11 cellular contexts compared by ENCODE assay signal in the genomic region with DNA sequence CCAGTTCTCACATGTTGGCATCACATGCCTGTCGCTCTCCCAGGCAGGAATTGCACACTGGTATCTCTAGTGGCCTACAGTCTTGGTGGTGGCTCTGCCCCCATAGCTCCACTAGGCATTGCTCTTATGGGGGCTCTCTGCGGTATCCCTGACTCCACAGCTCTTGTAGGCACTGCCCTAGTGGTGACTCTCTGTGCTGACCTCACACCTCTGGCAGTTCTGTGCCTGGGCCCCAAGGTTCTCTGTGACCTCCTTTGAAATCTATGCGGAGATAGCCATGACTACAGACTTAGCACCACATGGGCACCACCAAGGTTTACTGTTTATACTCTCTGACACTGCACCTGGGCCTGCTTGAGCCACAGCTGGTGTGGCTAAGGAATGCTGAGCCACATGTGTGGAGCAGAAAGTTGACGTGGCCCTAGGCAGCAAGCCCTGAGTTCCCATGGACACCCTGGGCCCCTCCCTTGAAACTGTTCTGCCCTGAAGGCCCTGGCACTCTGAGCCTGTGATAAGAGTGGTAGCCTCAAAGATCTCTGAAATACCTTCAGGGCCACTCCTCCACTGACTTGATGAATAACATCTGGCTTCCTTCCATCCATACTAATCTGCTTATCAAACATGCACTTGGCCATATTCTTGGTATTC. TPM values are rescaled to one million over a fixed set of nuclear protein-coding genes. Genes with fewer than 3 reads are reported as not detected.
DNase-seq lines count a peak whose midpoint lies in the region; ATAC-seq, FAIRE-seq and TF ChIP-seq lines count a peak whose summit lies in the region.
"Had no signal": no experiment of that assay in that cellular context is flagged by ENCODE, and none has a peak within 500 bp of the region (broad histone marks: within the 10 kb centered on the region; RNA-seq: fewer than 3 reads in every experiment).

No MANE protein-coding gene starts in this region.

- H3K27me3 Mint-ChIP-seq in nephron (ENCODE audit: low read depth) (no peaks in the 10 kb centered on the region), neural progenitor cell (ENCODE audit: insufficient read depth, low read depth) (no peaks in the 10 kb centered on the region)
- H3K27me3 Mint-ChIP-seq in CD4-positive, alpha-beta T cell: no peaks in the 10 kb centered on the region

- intact Hi-C loops in CD4-positive, alpha-beta T cell (cut with DNase I, micrococcal nuclease): loop anchor here in 1 of 2 experiments (2.0 kb wide), 1 partner anchor 389 kb away; no protein-coding TSS in a partner anchor

- TF ChIP-seq CTCF in A549 (IDR thresholded peaks at IDR 0.05) (no peak), fibroblast of mammary gland (conservative IDR thresholded peaks at IDR 0.05; ENCODE audit: control insufficient read depth, insufficient read depth, low read depth, low read length) (no peak), nephron (IDR thresholded peaks at IDR 0.05; ENCODE audit: unreplicated experiment in 3 of 3) (no peak), neural progenitor cell (IDR thresholded peaks at IDR 0.05) (no peak)
- no peak for TF ChIP-seq CTCF in CD4-positive, alpha-beta T cell (IDR thresholded peaks at IDR 0.05)

- no peaks in the 10 kb centered on the region for H4K20me1 ChIP-seq in neural progenitor cell (ENCODE audit: low read depth)

- no peak for ATAC-seq in A549
- ATAC-seq in CD4-positive, alpha-beta T cell (ENCODE audit: poor library complexity): no peak
- ATAC-seq in activated CD4-positive, CD25-positive, alpha-beta regulatory T cell treated with anti-CD3 and anti-CD28 coated beads, Interleukin-2, amount 50 U/mL, for 24 hours: no peak

- TF ChIP-seq EP300 in A549 (IDR thresholded peaks at IDR 0.05): no peak

- H3K36me3 ChIP-seq in SJCRH30 (no peaks in the 10 kb centered on the region), neural progenitor cell (no peaks in the 10 kb centered on the region)

- H3K27ac ChIP-seq in A549 (no peak overlapping the region), SJCRH30 (no peak overlapping the region), neural progenitor cell (no peak overlapping the region)
- no peak overlapping the region for H3K27ac ChIP-seq in CD4-positive, alpha-beta T cell (ENCODE audit: low read depth, low read length)

- H3K4me3 ChIP-seq in A549: no peak overlapping the region
- no peak overlapping the region for H3K4me3 ChIP-seq in SJCRH30
- no peak overlapping the region for H3K4me3 ChIP-seq in fibroblast of mammary gland (ENCODE audit: control insufficient read depth, low read depth, low read length)
- H3K4me3 ChIP-seq in neural progenitor cell: no peak overlapping the region

- peak overlapping the region; percentile 17; the same call in 1 of the 3 replicates for H3K4me2 ChIP-seq in A549
- H3K4me2 ChIP-seq in neural progenitor cell: no peak overlapping the region

- WGBS in A549 (ENCODE audit: missing lambda C conversion rate): 81% methylated on average over 3 of the region's 4 CpGs

- no peaks in the 10 kb centered on the region for H3F3A ChIP-seq in neural progenitor cell (ENCODE audit: low read depth)

- CTCF ChIA-PET in A549 (lab: Yijun Ruan, JAX): interaction anchor here (0.6 to 1.4 kb wide), 5 partner anchors 35 to 575 kb away, joined by 3 to 10 read pairs (median 3); no protein-coding TSS in a partner anchor
- CTCF ChIA-PET in CD4-positive, alpha-beta T cell (lab: Charles Lee): no interaction called here

- H3K4me1 ChIP-seq in A549 (peaks cover 10% of the 10 kb centered on the region; the same call in 1 of the 3 replicates), SJCRH30 (no peaks in the 10 kb centered on the region), neural progenitor cell (no peaks in the 10 kb centered on the region)

- no peaks in the 10 kb centered on the region for H3K9me3 ChIP-seq in A549
- no peaks in the 10 kb centered on the region for H3K9me3 ChIP-seq in SJCRH30 (replicated peaks)
- H3K9me3 ChIP-seq in CD4-positive, alpha-beta T cell (ENCODE audit: control insufficient read depth, low read length): no peaks in the 10 kb centered on the region
- H3K9me3 ChIP-seq in neural progenitor cell (ENCODE audit: low read depth): no peaks in the 10 kb centered on the region

- H3K9ac ChIP-seq in neural progenitor cell: no peak overlapping the region

- H2AFZ ChIP-seq in neural progenitor cell (replicated peaks): no peak overlapping the region

- no peak for TF ChIP-seq POLR2A in A549 (IDR thresholded peaks at IDR 0.05; ENCODE audit: low read length)

- H3K4me1 Mint-ChIP-seq in nephron (peaks cover 25% of the 10 kb centered on the region), neural progenitor cell (no peaks in the 10 kb centered on the region)
- no peaks in the 10 kb centered on the region for H3K4me1 Mint-ChIP-seq in CD4-positive, alpha-beta T cell (ENCODE audit: low read depth)

- H3K27ac Mint-ChIP-seq in nephron (peak overlapping the region; percentile 90 to 98 (median 95)), neural progenitor cell (no peak overlapping the region)
- no peak overlapping the region for H3K27ac Mint-ChIP-seq in CD4-positive, alpha-beta T cell

- H3K36me3 Mint-ChIP-seq in nephron (ENCODE audit: low read depth) (no peaks in the 10 kb centered on the region), neural progenitor cell (no peaks in the 10 kb centered on the region)
- no peaks in the 10 kb centered on the region for H3K36me3 Mint-ChIP-seq in CD4-positive, alpha-beta T cell (ENCODE audit: low read depth)

- no peak for FAIRE-seq in A549 (lab: Jason Lieb, UNC)

- no peak for DNase-seq in A549 (ENCODE audit: low read depth in 1 of 2, low spot score in 1 of 2)
- DNase-seq in SJCRH30: peak; percentile 4 to 16
- DNase-seq in fibroblast of mammary gland (ENCODE audit: low read depth): peak; percentile 42
- no peak for DNase-seq in CD4-positive, alpha-beta T cell
- no peak for DNase-seq in neural progenitor cell (ENCODE audit: low spot score)
- DNase-seq in stimulated activated CD8-positive, alpha-beta memory T cell treated with anti-CD3 and anti-CD28 coated beads, Interleukin-4, amount 100 ng/mL, for 48 hours: no peak
- DNase-seq: activated CD4-positive, alpha-beta T cell treated with anti-CD3 and anti-CD28 coated beads for 1 hour; dermis blood vessel endothelial cell; NCI-H510A treated with DMSO at 0.1 percent for 48 hours had no signal

- TF ChIP-seq RAD21 in A549 (conservative IDR thresholded peaks at IDR 0.05 in 1 of 2, IDR thresholded peaks at IDR 0.05 in 1 of 2): no peak

- H3K27me3 ChIP-seq in SJCRH30: no peaks in the 10 kb centered on the region
- no peaks in the 10 kb centered on the region for H3K27me3 ChIP-seq in CD4-positive, alpha-beta T cell (ENCODE audit: control insufficient read depth, insufficient read depth, low read length)
- no peaks in the 10 kb centered on the region for H3K27me3 ChIP-seq in neural progenitor cell

- H3K79me2 ChIP-seq in neural progenitor cell (ENCODE audit: low read depth): no peaks in the 10 kb centered on the region

- POLR2A ChIA-PET in A549 (lab: Yijun Ruan, JAX): no interaction called here
- POLR2A ChIA-PET in CD4-positive, alpha-beta T cell (lab: Charles Lee): no interaction called here

- H3K9me3 Mint-ChIP-seq in nephron (no peaks in the 10 kb centered on the region), neural progenitor cell (no peaks in the 10 kb centered on the region)
- no peaks in the 10 kb centered on the region for H3K9me3 Mint-ChIP-seq in CD4-positive, alpha-beta T cell

- H3K4me3 Mint-ChIP-seq in nephron: no peak overlapping the region
- H3K4me3 Mint-ChIP-seq in CD4-positive, alpha-beta T cell: no peak overlapping the region
- no peak overlapping the region for H3K4me3 Mint-ChIP-seq in neural progenitor cell

TF ChIP-seq in A549, 52 proteins besides CTCF, POLR2A, EP300 and RAD21:
- TF ChIP-seq CEBPB (IDR thresholded peaks at IDR 0.05) (no peak), KDM5A (IDR thresholded peaks at IDR 0.05) (no peak), BHLHE40 (IDR thresholded peaks at IDR 0.05; ENCODE audit: low read depth, low read length) (no peak), EHF (CRISPR knock-in tag; IDR thresholded peaks at IDR 0.05) (no peak), NPAS2 (CRISPR knock-in tag; IDR thresholded peaks at IDR 0.05; ENCODE audit: borderline replicate concordance) (no peak), HEYL (CRISPR knock-in tag; IDR thresholded peaks at IDR 0.05) (no peak), HOXB13 (CRISPR knock-in tag; IDR thresholded peaks at IDR 0.05; ENCODE audit: low read depth) (no peak), HES2 (IDR thresholded peaks at IDR 0.05) (no peak), EHMT2 (IDR thresholded peaks at IDR 0.05; ENCODE audit: low read depth) (no peak), MYC (IDR thresholded peaks at IDR 0.05; ENCODE audit: borderline replicate concordance, low read length) (no peak), FOSL2 (IDR thresholded peaks at IDR 0.05) (no peak), FOSL2 (CRISPR knock-in tag; IDR thresholded peaks at IDR 0.05) (no peak), HOXB5 (CRISPR knock-in tag; IDR thresholded peaks at IDR 0.05) (no peak), TP53 (CRISPR knock-in tag; IDR thresholded peaks at IDR 0.05) (no peak), ZSCAN20 (CRISPR knock-in tag; IDR thresholded peaks at IDR 0.05) (no peak), FOXS1 (CRISPR knock-in tag; IDR thresholded peaks at IDR 0.05) (no peak), ESRRA (IDR thresholded peaks at IDR 0.05; ENCODE audit: borderline replicate concordance, low read length) (no peak)
- TF ChIP-seq, protein P1, sequence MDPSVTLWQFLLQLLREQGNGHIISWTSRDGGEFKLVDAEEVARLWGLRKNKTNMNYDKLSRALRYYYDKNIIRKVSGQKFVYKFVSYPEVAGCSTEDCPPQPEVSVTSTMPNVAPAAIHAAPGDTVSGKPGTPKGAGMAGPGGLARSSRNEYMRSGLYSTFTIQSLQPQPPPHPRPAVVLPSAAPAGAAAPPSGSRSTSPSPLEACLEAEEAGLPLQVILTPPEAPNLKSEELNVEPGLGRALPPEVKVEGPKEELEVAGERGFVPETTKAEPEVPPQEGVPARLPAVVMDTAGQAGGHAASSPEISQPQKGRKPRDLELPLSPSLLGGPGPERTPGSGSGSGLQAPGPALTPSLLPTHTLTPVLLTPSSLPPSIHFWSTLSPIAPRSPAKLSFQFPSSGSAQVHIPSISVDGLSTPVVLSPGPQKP (IDR thresholded peaks at IDR 0.05; ENCODE audit: low read depth, low read length): no peak

RNA-seq across cellular contexts. Expression of gene SLC9B1, which starts 8.0 kb away (rescaled TPM):
- polyA plus RNA-seq in A549 (2011; rRNA removed) (0.28 and 0.39 TPM in 2 replicates), A549 (2017; fragmentation: RNase III; extraction: RNeasy Plus Mini Kit Qiagen cat#74134 plus additional on column Dnase treatment) (0.09 to 0.21 TPM (median 0.16 TPM) in 3 replicates)
- polyA plus RNA-seq in A549 (2012; cell fraction: cytosol; rRNA removed): 0.09 TPM in 1 of 2 replicates, not detected in the other
- polyA plus RNA-seq in A549 (2012; cell fraction: nucleus; rRNA removed): not detected in 2 replicates
- polyA minus RNA-seq in A549 (2011; rRNA and poly(A)+ RNA removed): not detected in 2 replicates
- 0.22 and 0.91 TPM in 2 replicates for total RNA-seq in SJCRH30 (2014; rRNA removed; shearing (Covaris generic))
- total RNA-seq in CD4-positive, alpha-beta T cell: 1 to 10 TPM; 3.6 to 3.7 TPM
- total RNA-seq in neural progenitor cell (ENCODE audit: low replicate concordance): not detected in 2 replicates
- total RNA-seq: dermis blood vessel endothelial cell had no signal

Comparison
In these comparisons a context has a peak if more than half of its experiments do, and no peak if none do; other contexts are left out.
1. DNase-seq: peak in SJCRH30 (2 of 2) and fibroblast of mammary gland (single experiment); none in A549 (0 of 2), CD4-positive, alpha-beta T cell (0 of 10), neural progenitor cell (single experiment) and stimulated activated CD8-positive, alpha-beta memory T cell treated with anti-CD3 and anti-CD28 coated beads, Interleukin-4, amount 100 ng/mL, for 48 hours (single experiment).
2. H3K27ac Mint-ChIP-seq: peak in nephron (3 of 3); none in CD4-positive, alpha-beta T cell (single experiment) and neural progenitor cell (single experiment).